8 cellular contexts compared by ENCODE assay signal in genomic region chr5:174793684-174794328, GRCh38.
A peak's percentile ranks its signal among the peaks of the same experiment; 100 is the strongest.
DNase-seq lines count a peak whose midpoint lies in the region; ATAC-seq, FAIRE-seq and TF ChIP-seq lines count a peak whose summit lies in the region.

No MANE protein-coding gene starts in this region.

- intact Hi-C loops in heart right ventricle (cut with DNase I) (loop anchor here (1.0 to 10.0 kb wide), 7 partner anchors 372 to 467 kb away; no protein-coding TSS in a partner anchor), prostate gland (cut with DNase I) (loop anchor here (1.0 to 5.0 kb wide), 2 partner anchors 222 to 375 kb away; no protein-coding TSS in a partner anchor)

- ATAC-seq in HG03565 (IDR thresholded peaks at IDR 0.05; ENCODE audit: unreplicated experiment) (peak; percentile 54), heart right ventricle (peak in 7 of 8 donors; percentile 58 to 84 (median 70)), HG03045 (IDR thresholded peaks at IDR 0.05; ENCODE audit: unreplicated experiment) (no peak)
- ATAC-seq in activated naive CD8-positive, alpha-beta T cell treated with anti-CD3 and anti-CD28 coated beads, Interleukin-2, amount 10 ng/mL, durations not matched to agents 7 days and 5 days (ENCODE audit: low read depth), result peak; percentile 66

- CTCF ChIA-PET in AG04449 (lab: Yijun Ruan, JAX), result interaction anchor here (0.6 to 9.0 kb wide), 26 partner anchors 9 to 471 kb away, joined by 3 to 133 read pairs (median 4); no protein-coding TSS in a partner anchor

- no peaks in the 10 kb centered on the region for H3K9me3 ChIP-seq in heart right ventricle
- H3K9me3 ChIP-seq in prostate gland, result no peaks in the 10 kb centered on the region

- POLR2A ChIA-PET in AG04449 (lab: Yijun Ruan, JAX), result no interaction called here
- POLR2A ChIA-PET in activated naive CD8-positive, alpha-beta T cell treated with anti-CD3 and anti-CD28 coated beads, Interleukin-2, amount 10 ng/mL, durations not matched to agents 7 days and 5 days (lab: Charles Lee), result no interaction called here

- H3K27ac Mint-ChIP-seq in activated naive CD8-positive, alpha-beta T cell treated with anti-CD3 and anti-CD28 coated beads, Interleukin-2, amount 10 ng/mL, durations not matched to agents 7 days and 5 days, result no peak overlapping the region

- H3K4me1 Mint-ChIP-seq in activated naive CD8-positive, alpha-beta T cell treated with anti-CD3 and anti-CD28 coated beads, Interleukin-2, amount 10 ng/mL, durations not matched to agents 7 days and 5 days, result peaks cover 7% of the 10 kb centered on the region

- TF ChIP-seq POLR2A in GM12891 (IDR thresholded peaks at IDR 0.05; ENCODE audit: low read depth, low read length) (no peak), prostate gland (IDR thresholded peaks at IDR 0.05) (no peak)

- WGBS in heart right ventricle, 2 donors, result 2% methylated on average over 31 of the region's 31 CpGs
- 2% methylated on average over 31 of the region's 31 CpGs for WGBS in prostate gland

- H3K4me3 ChIP-seq in AG04449 (ENCODE audit: low read depth, low read length), result no peak overlapping the region
- no peak overlapping the region for H3K4me3 ChIP-seq in heart right ventricle
- H3K4me3 ChIP-seq in prostate gland, result no peak overlapping the region

- FAIRE-seq in GM12891 (lab: Jason Lieb, UNC), result no peak

- H3K27me3 Mint-ChIP-seq in activated naive CD8-positive, alpha-beta T cell treated with anti-CD3 and anti-CD28 coated beads, Interleukin-2, amount 10 ng/mL, durations not matched to agents 7 days and 5 days, result peaks cover 11% of the 10 kb centered on the region

- peaks cover 0 to 11% (median 0%) of the 10 kb centered on the region in 9 donors for H3K4me1 ChIP-seq in heart right ventricle
- no peaks in the 10 kb centered on the region for H3K4me1 ChIP-seq in prostate gland (replicated peaks)

- TF ChIP-seq CTCF in AG04449 (IDR thresholded peaks at IDR 0.05; ENCODE audit: insufficient read depth, low read length, missing control alignments) (peak; percentile 94), heart right ventricle (IDR thresholded peaks at IDR 0.05) (peak; percentile 62 to 86 (median 81)), prostate gland (IDR thresholded peaks at IDR 0.05) (peak; percentile 57 to 81 (median 71))

- no peaks in the 10 kb centered on the region for H3K9me3 Mint-ChIP-seq in activated naive CD8-positive, alpha-beta T cell treated with anti-CD3 and anti-CD28 coated beads, Interleukin-2, amount 10 ng/mL, durations not matched to agents 7 days and 5 days

- no peaks in the 10 kb centered on the region for H3K36me3 Mint-ChIP-seq in activated naive CD8-positive, alpha-beta T cell treated with anti-CD3 and anti-CD28 coated beads, Interleukin-2, amount 10 ng/mL, durations not matched to agents 7 days and 5 days

- peaks cover 0 to 56% (median 45%) of the 10 kb centered on the region in 7 donors for H3K27me3 ChIP-seq in heart right ventricle
- no peaks in the 10 kb centered on the region for H3K27me3 ChIP-seq in prostate gland (replicated peaks; ENCODE audit: insufficient read depth)

- in situ Hi-C loops in SK-MEL-5 (cut with HindIII; ENCODE audit: low pct_unique_long_range_greater_than_20kb, low sequenced_read_pairs), result no loop called here

- H3K27ac ChIP-seq in heart right ventricle (no peak overlapping the region), prostate gland (no peak overlapping the region)

- no peaks in the 10 kb centered on the region for H3K36me3 ChIP-seq in heart right ventricle
- no peaks in the 10 kb centered on the region for H3K36me3 ChIP-seq in prostate gland

- no peak for DNase-seq in AG04449 (ENCODE audit: low read depth, low spot score)
- peak; percentile 59 for DNase-seq in GM12891 (ENCODE audit: insufficient read length, low spot score)
- peak; percentile 44 for DNase-seq in SK-MEL-5 (ENCODE audit: low read depth, low spot score)
- peak; percentile 72 for DNase-seq in activated naive CD8-positive, alpha-beta T cell treated with anti-CD3 and anti-CD28 coated beads, Interleukin-2, amount 10 ng/mL, durations not matched to agents 7 days and 5 days
- peak; percentile 34 to 52 for DNase-seq in heart right ventricle
- DNase-seq in prostate gland (ENCODE audit: low spot score), result peak; percentile 35

- no peak overlapping the region for H3K4me3 Mint-ChIP-seq in activated naive CD8-positive, alpha-beta T cell treated with anti-CD3 and anti-CD28 coated beads, Interleukin-2, amount 10 ng/mL, durations not matched to agents 7 days and 5 days

TF ChIP-seq in GM12891, 5 proteins besides CTCF, POLR2A, EP300 and RAD21:
- TF ChIP-seq POLR2AphosphoS5 (IDR thresholded peaks at IDR 0.05; ENCODE audit: low read depth, low read length) (no peak), TAF1 (IDR thresholded peaks at IDR 0.05; ENCODE audit: low read depth, low read length) (no peak), SPI1 (IDR thresholded peaks at IDR 0.05; ENCODE audit: low read depth, low read length) (no peak), PAX5 (IDR thresholded peaks at IDR 0.05; ENCODE audit: insufficient read depth, low read length, severe bottlenecking) (no peak), POU2F2 (IDR thresholded peaks at IDR 0.05; ENCODE audit: low read depth, low read length) (no peak)
